13 cellular contexts compared by ENCODE assay signal in the genomic region with DNA sequence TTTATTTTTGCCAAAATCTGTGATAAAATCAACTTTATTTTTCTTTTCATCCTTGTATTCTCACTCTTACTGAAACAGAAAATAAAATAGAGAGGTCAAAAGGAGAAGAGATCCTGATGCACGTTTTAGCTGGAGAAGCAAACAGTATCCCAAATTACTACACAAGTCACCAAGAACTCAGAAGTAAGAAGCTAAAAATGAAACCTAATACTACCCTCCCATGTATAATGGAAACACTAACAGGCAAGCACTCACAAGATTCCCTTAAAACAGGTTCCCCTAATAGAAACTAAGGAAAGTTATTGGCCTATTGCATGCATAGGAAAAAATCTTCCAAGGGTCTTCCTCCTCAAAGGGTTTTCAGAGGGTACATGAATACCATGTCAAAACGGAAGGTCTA.
A peak's percentile ranks its signal among the peaks of the same experiment; 100 is the strongest.
DNase-seq lines count a peak whose midpoint lies in the region; ATAC-seq and TF ChIP-seq lines count a peak whose summit lies in the region.
"Had no signal": no experiment of that assay in that cellular context is flagged by ENCODE, and none has a peak within 500 bp of the region (broad histone marks: within the 10 kb centered on the region; RNA-seq: fewer than 3 reads in every experiment).

No MANE protein-coding gene starts in this region.

- no peaks in the 10 kb centered on the region for H3K9me3 ChIP-seq in Loucy (ENCODE audit: insufficient read depth, low read depth, low read length)
- H3K9me3 ChIP-seq: lower lobe of right lung, stomach had no signal

- no peaks in the 10 kb centered on the region for H3K27me3 Mint-ChIP-seq in activated naive CD4-positive, alpha-beta T cell treated with anti-CD3 and anti-CD28 coated beads, Interleukin-2, amount 50 U/mL, for 24 hours
- H3K27me3 Mint-ChIP-seq in activated naive CD8-positive, alpha-beta T cell: no peaks in the 10 kb centered on the region
- no peaks in the 10 kb centered on the region for H3K27me3 Mint-ChIP-seq in osteocyte (ENCODE audit: unreplicated experiment)
- H3K27me3 Mint-ChIP-seq: naive B cell had no signal

- no peaks in the 10 kb centered on the region for H4K20me1 ChIP-seq in Loucy (ENCODE audit: insufficient read depth, low read length, poor library complexity, severe bottlenecking)

- H3K27me3 ChIP-seq in Loucy (ENCODE audit: insufficient read depth, low read length, poor library complexity, severe bottlenecking): no peaks in the 10 kb centered on the region
- H3K27me3 ChIP-seq: stomach had no signal

- peak overlapping the region; percentile 76 for H3K4me3 ChIP-seq in Loucy (ENCODE audit: low read length, poor library complexity, severe bottlenecking)
- H3K4me3 ChIP-seq: coronary artery, lower lobe of right lung, stomach had no signal

- no peaks in the 10 kb centered on the region for H3K9me2 ChIP-seq in Loucy (replicated peaks; ENCODE audit: low read depth, low read length)

- H3K4me2 ChIP-seq in Loucy (ENCODE audit: low read depth, low read length, poor library complexity, severe bottlenecking): peak overlapping the region; percentile 78

- H3K4me3 Mint-ChIP-seq in activated naive CD4-positive, alpha-beta T cell treated with anti-CD3 and anti-CD28 coated beads, Interleukin-2, amount 50 U/mL, for 24 hours: peak overlapping the region; percentile 80
- H3K4me3 Mint-ChIP-seq in activated naive CD8-positive, alpha-beta T cell: peak overlapping the region; percentile 30
- H3K4me3 Mint-ChIP-seq in osteocyte (ENCODE audit: unreplicated experiment): no peak overlapping the region

- no peaks in the 10 kb centered on the region for H3K4me1 ChIP-seq in Loucy (ENCODE audit: insufficient read depth, low read length, poor library complexity, severe bottlenecking)
- H3K4me1 ChIP-seq: lower lobe of right lung, stomach had no signal

- H3K36me3 Mint-ChIP-seq in activated naive CD4-positive, alpha-beta T cell treated with anti-CD3 and anti-CD28 coated beads, Interleukin-2, amount 50 U/mL, for 24 hours: no peaks in the 10 kb centered on the region
- no peaks in the 10 kb centered on the region for H3K36me3 Mint-ChIP-seq in activated naive CD8-positive, alpha-beta T cell
- no peaks in the 10 kb centered on the region for H3K36me3 Mint-ChIP-seq in osteocyte (ENCODE audit: unreplicated experiment)
- H3K36me3 Mint-ChIP-seq: naive B cell had no signal

- no peaks in the 10 kb centered on the region for H3F3A ChIP-seq in Loucy (ENCODE audit: low read depth)

- H3K79me2 ChIP-seq in Loucy (ENCODE audit: insufficient read depth, low read length): no peaks in the 10 kb centered on the region

- no peak for TF ChIP-seq CTCF in Loucy (conservative IDR thresholded peaks at IDR 0.05; ENCODE audit: low read length)
- TF ChIP-seq CTCF in osteocyte (IDR thresholded peaks at IDR 0.05): no peak

- ATAC-seq in HG03520 (IDR thresholded peaks at IDR 0.05; ENCODE audit: unreplicated experiment) (no peak), GM19452 (IDR thresholded peaks at IDR 0.05; ENCODE audit: unreplicated experiment) (no peak)
- ATAC-seq: lower lobe of right lung had no signal

- H3K36me3 ChIP-seq in Loucy (ENCODE audit: insufficient read depth, low read length): no peaks in the 10 kb centered on the region
- H3K36me3 ChIP-seq: lower lobe of right lung, stomach had no signal

- H3K27ac Mint-ChIP-seq in activated naive CD4-positive, alpha-beta T cell treated with anti-CD3 and anti-CD28 coated beads, Interleukin-2, amount 50 U/mL, for 24 hours: peak overlapping the region; percentile 83
- no peak overlapping the region for H3K27ac Mint-ChIP-seq in activated naive CD8-positive, alpha-beta T cell
- no peak overlapping the region for H3K27ac Mint-ChIP-seq in osteocyte (ENCODE audit: unreplicated experiment)

- H3K9me3 Mint-ChIP-seq in activated naive CD4-positive, alpha-beta T cell treated with anti-CD3 and anti-CD28 coated beads, Interleukin-2, amount 50 U/mL, for 24 hours: no peaks in the 10 kb centered on the region
- H3K9me3 Mint-ChIP-seq in activated naive CD8-positive, alpha-beta T cell (ENCODE audit: low read depth): no peaks in the 10 kb centered on the region
- H3K9me3 Mint-ChIP-seq in osteocyte (ENCODE audit: unreplicated experiment): no peaks in the 10 kb centered on the region

- peaks cover 9% of the 10 kb centered on the region for H3K4me1 Mint-ChIP-seq in activated naive CD4-positive, alpha-beta T cell treated with anti-CD3 and anti-CD28 coated beads, Interleukin-2, amount 50 U/mL, for 24 hours
- no peaks in the 10 kb centered on the region for H3K4me1 Mint-ChIP-seq in activated naive CD8-positive, alpha-beta T cell (ENCODE audit: low read depth)
- H3K4me1 Mint-ChIP-seq in osteocyte (ENCODE audit: unreplicated experiment): peaks cover 4% of the 10 kb centered on the region
- H3K4me1 Mint-ChIP-seq: naive B cell had no signal

- peak overlapping the region; percentile 80 for H2AFZ ChIP-seq in Loucy (ENCODE audit: low read length)

- no peak for DNase-seq in activated naive CD4-positive, alpha-beta T cell treated with anti-CD3 and anti-CD28 coated beads, Interleukin-2, amount 50 U/mL, for 16 hours
- no peak for DNase-seq in osteocyte (ENCODE audit: extremely low spot score, unreplicated experiment)
- no peak for DNase-seq in activated effector memory CD4-positive, alpha-beta T cell treated with anti-CD3 and anti-CD28 coated beads, Interleukin-2, amount 50 U/mL, for 16 hours
- DNase-seq: lower lobe of right lung, naive B cell, NCI-H69, stomach had no signal

- H3K9ac ChIP-seq in Loucy (ENCODE audit: low read depth, low read length, poor library complexity, severe bottlenecking): peak overlapping the region; percentile 73
